ENCODE assay signal across 23 cellular contexts in the genomic region with DNA sequence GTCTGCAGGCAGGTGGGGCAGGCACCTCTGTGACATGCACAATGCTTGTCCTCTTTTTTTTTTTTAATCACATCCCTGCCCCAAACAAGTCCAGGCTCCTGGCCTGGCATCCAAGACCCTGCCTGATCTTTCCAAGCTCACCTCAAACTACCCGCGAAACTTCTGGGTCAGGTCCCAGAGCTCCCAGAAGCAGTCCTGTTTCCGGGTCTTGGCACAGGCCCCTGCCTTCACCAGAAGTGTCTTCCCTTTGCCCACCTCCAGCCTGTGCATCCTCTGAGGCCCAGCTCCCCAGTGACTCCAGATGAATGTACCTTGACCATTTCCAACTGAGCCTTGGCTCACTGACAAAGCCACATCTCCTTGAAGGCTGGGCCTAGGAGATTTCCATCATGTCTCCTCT. TPM values are rescaled to one million over a fixed set of nuclear protein-coding genes. Genes with fewer than 3 reads are reported as not detected.
"Had no signal": no experiment of that assay in that cellular context is flagged by ENCODE, and none has a peak within 500 bp of the region (broad histone marks: within the 10 kb centered on the region; RNA-seq: fewer than 3 reads in every experiment).

No MANE protein-coding gene starts in this region.

- H3K27ac Mint-ChIP-seq: nephron had no signal

- H3K27me3 ChIP-seq: dorsolateral prefrontal cortex, hepatocyte, right atrium auricular region, sigmoid colon had no signal

- H3K4me1 Mint-ChIP-seq: nephron had no signal

- H2AFZ ChIP-seq: hepatocyte had no signal

- H3K9me3 ChIP-seq: right atrium auricular region, sigmoid colon, stomach, thoracic aorta, transverse colon had no signal

- H3K36me3 Mint-ChIP-seq: naive B cell had no signal

- H3K4me2 ChIP-seq: hepatocyte had no signal

- H3K4me1 ChIP-seq: sigmoid colon, stomach, transverse colon had no signal

- H3K27ac ChIP-seq: dorsolateral prefrontal cortex, hepatocyte, right atrium auricular region, sigmoid colon, skin epidermis, stomach, thoracic aorta, transverse colon had no signal

- H3K4me3 ChIP-seq: dorsolateral prefrontal cortex, hepatocyte, right atrium auricular region, sigmoid colon, skin epidermis, stomach, thoracic aorta, transverse colon had no signal

- H3K4me3 Mint-ChIP-seq: naive B cell, nephron had no signal

- H3K36me3 ChIP-seq: right atrium auricular region, sigmoid colon, stomach, thoracic aorta, transverse colon had no signal

- H3K79me2 ChIP-seq: hepatocyte had no signal

- DNase-seq: cortex of kidney; dorsolateral prefrontal cortex; effector CD8-positive, alpha-beta T cell; foreskin melanocyte; head of caudate nucleus; left colon; mesendoderm; naive B cell; sigmoid colon; stimulated activated CD4-positive, alpha-beta T cell treated with anti-CD3 and anti-CD28 coated beads, Interleukin-12 subunit alpha, Interleukin-12 subunit beta, amount 100 ng/mL, for 4 hours; stimulated activated naive CD4-positive, alpha-beta T cell; stomach; substantia nigra; transverse colon had no signal

- FAIRE-seq: urothelium cell line had no signal

RNA-seq across cellular contexts. Expression of gene PLA2G4E, which starts 23.0 kb away (rescaled TPM):
- total RNA-seq: kidney epithelial cell, left colon, liver, lung microvascular endothelial cell, sigmoid colon, stomach, thoracic aorta had no signal
- polyA plus RNA-seq: liver had no signal
